Comparison of ENCODE assay signal across 27 cellular contexts in genomic region chr11:125561924-125562323, GRCh38.
"Had no signal": no experiment of that assay in that cellular context is flagged by ENCODE, and none has a peak within 500 bp of the region (broad histone marks: within the 10 kb centered on the region; RNA-seq: fewer than 3 reads in every experiment).

No MANE protein-coding gene starts in this region.

- ATAC-seq: stimulated activated effector memory CD8-positive, alpha-beta T cell treated with anti-CD3 and anti-CD28 coated beads, Interleukin-12 subunit alpha, Interleukin-12 subunit beta, amount 100 ng/mL, for 72 hours; stimulated activated memory B cell treated with anti-CD40 and anti-IgM and Interleukin-4, amounts not matched to agents 10 μg/mL and 1 μg/mL and 100 μg/mL, for 72 hours; stimulated activated naive B cell treated with anti-CD40 and anti-IgM and Interleukin-4, amounts not matched to agents 10 μg/mL and 1 μg/mL and 100 μg/mL, for 72 hours; stimulated activated naive CD8-positive, alpha-beta T cell treated with anti-CD3 and anti-CD28 coated beads, Interleukin-15, amount 100 ng/mL, for 72 hours; stimulated activated naive CD8-positive, alpha-beta T cell treated with anti-CD3 and anti-CD28 coated beads, Interleukin-15, Interleukin-2, amounts not matched to agents 100 U/mL and 50 U/mL, for 24 hours; upper lobe of right lung had no signal

- H3K27ac ChIP-seq: stomach, suprapubic skin, testis, thoracic aorta, thyroid gland, tibial artery, tibial nerve, transverse colon, upper lobe of left lung, upper lobe of right lung, uterus, vagina had no signal

- H3K4me3 ChIP-seq: stomach, suprapubic skin, testis, thoracic aorta, thyroid gland, tibial artery, tibial nerve, transverse colon, upper lobe of left lung, upper lobe of right lung, uterus, vagina had no signal

- H3K4me1 ChIP-seq: stomach, suprapubic skin, testis, thyroid gland, tibial artery, tibial nerve, transverse colon, upper lobe of left lung, upper lobe of right lung, uterus, vagina had no signal

- DNase-seq: stimulated activated CD4-positive, alpha-beta T cell treated with anti-CD3 and anti-CD28 coated beads, Interleukin-2, amount 100 ng/mL, for 48 hours; stimulated activated CD4-positive, alpha-beta T cell treated with anti-CD3 and anti-CD28 coated beads, Interleukin-4, amount 100 ng/mL, for 1 hour; stimulated activated CD4-positive, alpha-beta T cell treated with anti-CD3 and anti-CD28 coated beads, Interleukin-4, amount 100 ng/mL, for 24 hours; stimulated activated CD4-positive, alpha-beta T cell treated with anti-CD3 and anti-CD28 coated beads, Interleukin-4, amount 100 ng/mL, for 4 hours; stimulated activated CD8-positive, alpha-beta memory T cell treated with anti-CD3 and anti-CD28 coated beads, Interleukin-4, amount 100 ng/mL, for 48 hours; stimulated activated naive B cell treated with anti-CD40 and anti-IgM and Interleukin-4, amounts not matched to agents 10 μg/mL and 1 μg/mL and 100 μg/mL, for 72 hours; stimulated activated naive CD4-positive, alpha-beta T cell; stimulated activated naive CD4-positive, alpha-beta T cell treated with Interleukin-2 at 50 U/mL for 16 hours; stimulated activated naive CD8-positive, alpha-beta T cell treated with anti-CD3 and anti-CD28 coated beads, Interleukin-15, amount 100 ng/mL, for 72 hours; stimulated activated naive CD8-positive, alpha-beta T cell treated with anti-CD3 and anti-CD28 coated beads, Interleukin-15, Interleukin-2, amounts not matched to agents 100 U/mL and 50 U/mL, for 24 hours; stomach; substantia nigra; testis; thyroid gland; tibial artery; transverse colon; trophoblast cell; upper lobe of left lung; upper lobe of right lung; uterus had no signal

- H3K36me3 ChIP-seq: stomach, suprapubic skin, thoracic aorta, thyroid gland, tibial artery, tibial nerve, transverse colon, upper lobe of left lung, upper lobe of right lung, uterus, vagina had no signal

- FAIRE-seq: urothelium cell line had no signal

- H3K27me3 ChIP-seq: stomach, suprapubic skin, testis, thyroid gland, tibial artery, tibial nerve, transverse colon, upper lobe of left lung, upper lobe of right lung, uterus, vagina had no signal

- H3K9me3 ChIP-seq: stomach, suprapubic skin, testis, thoracic aorta, thyroid gland, tibial artery, tibial nerve, transverse colon, upper lobe of left lung, upper lobe of right lung, uterus, vagina had no signal
